Comparison of ENCODE assay signal across 1 cellular context in genomic region chr7:73556208-73557107, GRCh38.
TF ChIP-seq lines count a peak whose summit lies in the region.

No MANE protein-coding gene starts in this region.

TF ChIP-seq in K562, 482 proteins besides CTCF, POLR2A, EP300 and RAD21 (continued from another document and continues in another):
- TF ChIP-seq GABPB1 (CRISPR knock-in tag; IDR thresholded peaks at IDR 0.05) (peak; percentile 50; the same call in 1 of the 2 replicates), ZNF212 (CRISPR knock-in tag; IDR thresholded peaks at IDR 0.05) (0 out of 2 replicates have a peak, but pooled peaks have one; percentile 21), RBM14 (IDR thresholded peaks at IDR 0.05; ENCODE audit: borderline replicate concordance, insufficient read depth, low read depth, low read length) (no peak), SRSF9 (IDR thresholded peaks at IDR 0.05; ENCODE audit: borderline replicate concordance, low read depth, low read length) (no peak), SMARCA4 (IDR thresholded peaks at IDR 0.05) (0 out of 2 replicates have a peak, but pooled peaks have one; percentile 28), ZBTB40 (IDR thresholded peaks at IDR 0.05) (peak; percentile 33; the same call in 1 of the 2 replicates), ZBTB40 (CRISPR knock-in tag; IDR thresholded peaks at IDR 0.05) (no peak), NRF1 (conservative IDR thresholded peaks at IDR 0.05 in 1 of 2, IDR thresholded peaks at IDR 0.05 in 1 of 2) (peak; percentile 7 to 63; a peak in 3 of 4 replicates), JUN (IDR thresholded peaks at IDR 0.05; ENCODE audit: borderline replicate concordance, low read depth, low read length) (no peak), JUN (CRISPR knock-in tag; IDR thresholded peaks at IDR 0.05; ENCODE audit: borderline replicate concordance) (no peak), KLF1 (tag; IDR thresholded peaks at IDR 0.05) (no peak), CUX1 (CRISPR knock-in tag; IDR thresholded peaks at IDR 0.05) (no peak), FOXJ3 (CRISPR knock-in tag; IDR thresholded peaks at IDR 0.05) (no peak), ZNF408 (CRISPR knock-in tag; IDR thresholded peaks at IDR 0.05; ENCODE audit: low read depth) (no peak), ZNF121 (CRISPR knock-in tag; conservative IDR thresholded peaks at IDR 0.05) (peak; percentile 90), MYNN (IDR thresholded peaks at IDR 0.05) (no peak), MYNN (CRISPR knock-in tag; IDR thresholded peaks at IDR 0.05) (no peak), CREB5 (CRISPR knock-in tag; IDR thresholded peaks at IDR 0.05) (no peak), MXI1 (IDR thresholded peaks at IDR 0.05; ENCODE audit: low read depth, low read length) (0 out of 2 replicates have a peak, but pooled peaks have one; percentile 33), SAP30 (IDR thresholded peaks at IDR 0.05; ENCODE audit: borderline replicate concordance, insufficient read depth, low read depth, low read length, poor library complexity, severe bottlenecking) (peak; percentile 89), E2F1 (CRISPR knock-in tag; IDR thresholded peaks at IDR 0.05) (0 out of 2 replicates have a peak, but pooled peaks have one; percentile 27), ZC3H11A (IDR thresholded peaks at IDR 0.05; ENCODE audit: low read depth, low read length) (0 out of 2 replicates have a peak, but pooled peaks have one; percentile 5), MBD2 (IDR thresholded peaks at IDR 0.05; ENCODE audit: borderline replicate concordance, low read depth) (no peak), ZNF395 (CRISPR knock-in tag; IDR thresholded peaks at IDR 0.05) (no peak), ZBTB43 (CRISPR knock-in tag; IDR thresholded peaks at IDR 0.05) (no peak), SIN3B (IDR thresholded peaks at IDR 0.05; ENCODE audit: low read depth) (no peak), EGR1 (conservative IDR thresholded peaks at IDR 0.05) (no peak), PRPF4 (IDR thresholded peaks at IDR 0.05; ENCODE audit: insufficient read depth, low read depth, low read length, poor library complexity, severe bottlenecking) (no peak), ZNF263 (CRISPR knock-in tag; IDR thresholded peaks at IDR 0.05; ENCODE audit: borderline replicate concordance) (no peak), GABPB2 (CRISPR knock-in tag; conservative IDR thresholded peaks at IDR 0.05) (no peak), ZFX (CRISPR knock-in tag; IDR thresholded peaks at IDR 0.05) (no peak), SP1 (CRISPR knock-in tag; IDR thresholded peaks at IDR 0.05) (peak; percentile 65; the same call in 1 of the 2 replicates), ATF7 (IDR thresholded peaks at IDR 0.05) (no peak)
- TF ChIP-seq, protein P1, sequence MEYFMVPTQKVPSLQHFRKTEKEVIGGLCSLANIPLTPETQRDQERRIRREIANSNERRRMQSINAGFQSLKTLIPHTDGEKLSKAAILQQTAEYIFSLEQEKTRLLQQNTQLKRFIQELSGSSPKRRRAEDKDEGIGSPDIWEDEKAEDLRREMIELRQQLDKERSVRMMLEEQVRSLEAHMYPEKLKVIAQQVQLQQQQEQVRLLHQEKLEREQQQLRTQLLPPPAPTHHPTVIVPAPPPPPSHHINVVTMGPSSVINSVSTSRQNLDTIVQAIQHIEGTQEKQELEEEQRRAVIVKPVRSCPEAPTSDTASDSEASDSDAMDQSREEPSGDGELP (CRISPR knock-in tag; IDR thresholded peaks at IDR 0.05; ENCODE audit: borderline replicate concordance): peak; percentile 77
- TF ChIP-seq, protein P2, sequence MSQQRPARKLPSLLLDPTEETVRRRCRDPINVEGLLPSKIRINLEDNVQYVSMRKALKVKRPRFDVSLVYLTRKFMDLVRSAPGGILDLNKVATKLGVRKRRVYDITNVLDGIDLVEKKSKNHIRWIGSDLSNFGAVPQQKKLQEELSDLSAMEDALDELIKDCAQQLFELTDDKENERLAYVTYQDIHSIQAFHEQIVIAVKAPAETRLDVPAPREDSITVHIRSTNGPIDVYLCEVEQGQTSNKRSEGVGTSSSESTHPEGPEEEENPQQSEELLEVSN (IDR thresholded peaks at IDR 0.05; ENCODE audit: borderline replicate concordance in 1 of 2, extremely low read depth in 1 of 2, insufficient read depth in 1 of 2, insufficient read length in 1 of 2, low read depth in 1 of 2, low read length in 1 of 2, poor library complexity in 1 of 2, severe bottlenecking in 1 of 2): no peak
- TF ChIP-seq, protein P3, sequence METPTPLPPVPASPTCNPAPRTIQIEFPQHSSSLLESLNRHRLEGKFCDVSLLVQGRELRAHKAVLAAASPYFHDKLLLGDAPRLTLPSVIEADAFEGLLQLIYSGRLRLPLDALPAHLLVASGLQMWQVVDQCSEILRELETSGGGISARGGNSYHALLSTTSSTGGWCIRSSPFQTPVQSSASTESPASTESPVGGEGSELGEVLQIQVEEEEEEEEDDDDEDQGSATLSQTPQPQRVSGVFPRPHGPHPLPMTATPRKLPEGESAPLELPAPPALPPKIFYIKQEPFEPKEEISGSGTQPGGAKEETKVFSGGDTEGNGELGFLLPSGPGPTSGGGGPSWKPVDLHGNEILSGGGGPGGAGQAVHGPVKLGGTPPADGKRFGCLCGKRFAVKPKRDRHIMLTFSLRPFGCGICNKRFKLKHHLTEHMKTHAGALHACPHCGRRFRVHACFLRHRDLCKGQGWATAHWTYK (CRISPR knock-in tag; IDR thresholded peaks at IDR 0.05): no peak
